ENCODE assay signal across 8 cellular contexts in genomic region chr1:237890822-237891221, GRCh38. TPM values are rescaled to one million over a fixed set of nuclear protein-coding genes. Genes with fewer than 3 reads are reported as not detected.
"Had no signal": no experiment of that assay in that cellular context is flagged by ENCODE, and none has a peak within 500 bp of the region (broad histone marks: within the 10 kb centered on the region; RNA-seq: fewer than 3 reads in every experiment).

Gene ZP4, minus strand, starts transcription at chr1:237890922. Its CDS starts 287 bp downstream, at chr1:237890635.

- H3K4me1 Mint-ChIP-seq: IgD-negative memory B cell had no signal

- H3K9me3 Mint-ChIP-seq: GM23338, H9 had no signal

- H2AFZ ChIP-seq: GM23338 had no signal

- H3K36me3 Mint-ChIP-seq: IgD-negative memory B cell had no signal

- H3K27me3 Mint-ChIP-seq: IgD-negative memory B cell had no signal

- H3K4me2 ChIP-seq: GM23338 had no signal

- H3K27ac Mint-ChIP-seq: GM23338, H9, IgD-negative memory B cell had no signal

- H3K4me3 Mint-ChIP-seq: GM23338, H9 had no signal

- DNase-seq: H9, HCEC 1CT had no signal

- ATAC-seq: GM23338, HepG2 had no signal

- H3K27ac ChIP-seq: HL-60 had no signal

- H3K4me3 ChIP-seq: GM23338 had no signal

RNA-seq across cellular contexts. Expression of gene ZP4, which starts in this region (rescaled TPM):
- total RNA-seq: GM23338, H1, H9, HepG2, HT1080 had no signal
- polyA plus RNA-seq: GM23338, H1, HepG2, IgD-negative memory B cell had no signal
